ENCODE assay signal across 12 cellular contexts in the genomic region with DNA sequence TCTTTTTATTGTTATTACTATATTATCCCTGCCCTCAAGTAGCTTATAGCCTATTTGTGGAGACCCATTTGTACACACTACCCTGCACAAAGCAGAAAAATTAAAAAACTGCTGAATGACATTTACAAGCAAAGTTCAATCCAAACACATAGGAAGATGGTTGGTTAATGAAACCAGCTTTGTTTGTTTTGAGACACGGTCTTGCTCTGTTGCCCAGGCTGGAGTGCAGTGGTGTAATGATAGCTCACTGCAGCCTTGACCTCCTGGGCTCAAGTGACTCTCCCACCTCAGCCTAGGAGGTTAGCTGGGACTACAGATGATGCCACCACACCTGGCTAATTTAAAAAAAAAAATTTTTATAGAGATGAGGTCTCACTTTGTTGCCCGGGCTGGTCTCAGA. TPM values are rescaled to one million over a fixed set of nuclear protein-coding genes. Genes with fewer than 3 reads are reported as not detected.
A peak's percentile ranks its signal among the peaks of the same experiment; 100 is the strongest.
DNase-seq lines count a peak whose midpoint lies in the region; ATAC-seq and TF ChIP-seq lines count a peak whose summit lies in the region.
"Had no signal": no experiment of that assay in that cellular context is flagged by ENCODE, and none has a peak within 500 bp of the region (broad histone marks: within the 10 kb centered on the region; RNA-seq: fewer than 3 reads in every experiment).

No MANE protein-coding gene starts in this region.

- H3K27ac ChIP-seq in KMS-11: peak overlapping the region; percentile 64
- H3K27ac ChIP-seq: uterus had no signal

- DNase-seq in left kidney (ENCODE audit: low read depth, low spot score): peak; percentile 44
- no peak for DNase-seq in activated CD4-positive, alpha-beta T cell treated with anti-CD3 and anti-CD28 coated beads, Interleukin-2, amount 10 ng/mL, durations not matched to agents 7 days and 5 days
- no peak for DNase-seq in NCI-H2171 treated with DMSO at 0.1 percent for 48 hours (lab: John Stamatoyannopoulos, UW)
- DNase-seq in LoVo (ENCODE audit: low spot score): no peak
- no peak for DNase-seq in GM13976 (ENCODE audit: low spot score)
- DNase-seq: NCI-H2171, uterus had no signal

- peak overlapping the region; percentile 10; the same call in 1 of the 2 replicates for H2AFZ ChIP-seq in KMS-11 (ENCODE audit: low read depth)

- H3K4me1 Mint-ChIP-seq in activated CD4-positive, alpha-beta T cell treated with anti-CD3 and anti-CD28 coated beads, Interleukin-2, amount 10 ng/mL, durations not matched to agents 7 days and 5 days: peaks cover 9% of the 10 kb centered on the region

- no peaks in the 10 kb centered on the region for H3K36me3 Mint-ChIP-seq in activated CD4-positive, alpha-beta T cell treated with anti-CD3 and anti-CD28 coated beads, Interleukin-2, amount 10 ng/mL, durations not matched to agents 7 days and 5 days (ENCODE audit: low read depth)

- H3K79me2 ChIP-seq in KMS-11 (ENCODE audit: insufficient read depth, low read depth): no peaks in the 10 kb centered on the region

- peak overlapping the region; percentile 27; the same call in 1 of the 2 replicates for H3K9ac ChIP-seq in KMS-11

- no peak for TF ChIP-seq CTCF in KMS-11 (conservative IDR thresholded peaks at IDR 0.05; ENCODE audit: low read depth, low read length)
- TF ChIP-seq CTCF in GM13976 (IDR thresholded peaks at IDR 0.05; ENCODE audit: borderline replicate concordance, control extremely low read depth, extremely low read depth, insufficient read depth, missing control alignments): no peak

- peaks cover 77% of the 10 kb centered on the region for H3K4me1 ChIP-seq in KMS-11 (ENCODE audit: low read depth, poor library complexity, severe bottlenecking)

- peak overlapping the region; percentile 91 for H3K4me2 ChIP-seq in KMS-11

- ATAC-seq in GM18505 (IDR thresholded peaks at IDR 0.05; ENCODE audit: unreplicated experiment): peak; percentile 28
- ATAC-seq in GM21723 (IDR thresholded peaks at IDR 0.05; ENCODE audit: unreplicated experiment): peak; percentile 19

- no peak overlapping the region for H3K4me3 Mint-ChIP-seq in activated CD4-positive, alpha-beta T cell treated with anti-CD3 and anti-CD28 coated beads, Interleukin-2, amount 10 ng/mL, durations not matched to agents 7 days and 5 days
- H3K4me3 Mint-ChIP-seq: activated T-cell treated with anti-CD3 and anti-CD28 coated beads, Interleukin-2, amount 50 U/mL, for 4 hours; central memory CD8-positive, alpha-beta T cell had no signal

- TF ChIP-seq POLR2A in GM18505 (IDR thresholded peaks at IDR 0.05; ENCODE audit: borderline replicate concordance, extremely low read depth, insufficient read depth, insufficient read length): no peak

- H3K9me3 Mint-ChIP-seq in activated CD4-positive, alpha-beta T cell treated with anti-CD3 and anti-CD28 coated beads, Interleukin-2, amount 10 ng/mL, durations not matched to agents 7 days and 5 days: no peaks in the 10 kb centered on the region
- H3K9me3 Mint-ChIP-seq: activated T-cell treated with anti-CD3 and anti-CD28 coated beads, Interleukin-2, amount 50 U/mL, for 4 hours; central memory CD8-positive, alpha-beta T cell had no signal

- POLR2A ChIA-PET in activated CD4-positive, alpha-beta T cell treated with anti-CD3 and anti-CD28 coated beads, Interleukin-2, amount 10 ng/mL, durations not matched to agents 7 days and 5 days (lab: Charles Lee): no interaction called here

- CTCF ChIA-PET in activated CD4-positive, alpha-beta T cell treated with anti-CD3 and anti-CD28 coated beads, Interleukin-2, amount 10 ng/mL, durations not matched to agents 7 days and 5 days (lab: Charles Lee): interaction anchor here (1.4 kb wide), 1 partner anchor 12 kb away, joined by 5 read pairs; no protein-coding TSS in a partner anchor

- H3K36me3 ChIP-seq in KMS-11 (ENCODE audit: insufficient read depth): no peaks in the 10 kb centered on the region
- H3K36me3 ChIP-seq: uterus had no signal

- no peaks in the 10 kb centered on the region for H3K27me3 ChIP-seq in KMS-11 (ENCODE audit: insufficient read depth, low read depth)
- H3K27me3 ChIP-seq: uterus had no signal

- peak overlapping the region; percentile 71 for H3K4me3 ChIP-seq in KMS-11 (IDR thresholded peaks at IDR 0.05; ENCODE audit: insufficient read depth, low read depth, low read length)
- H3K4me3 ChIP-seq: uterus had no signal

- peaks cover 40% of the 10 kb centered on the region for H3K27me3 Mint-ChIP-seq in activated CD4-positive, alpha-beta T cell treated with anti-CD3 and anti-CD28 coated beads, Interleukin-2, amount 10 ng/mL, durations not matched to agents 7 days and 5 days

- in situ Hi-C loops in GM13976 (cut with MboI; ENCODE audit: low sequenced_read_pairs, unreplicated experiment): no loop called here

- H4K20me1 ChIP-seq in KMS-11 (ENCODE audit: insufficient read depth): no peaks in the 10 kb centered on the region

- no peak overlapping the region for H3K27ac Mint-ChIP-seq in activated CD4-positive, alpha-beta T cell treated with anti-CD3 and anti-CD28 coated beads, Interleukin-2, amount 10 ng/mL, durations not matched to agents 7 days and 5 days

RNA-seq across cellular contexts. Expression of a gene that starts 31.6 kb away (rescaled TPM):
- total RNA-seq in activated CD4-positive, alpha-beta T cell treated with anti-CD3 and anti-CD28 coated beads, Interleukin-2, amount 10 ng/mL, durations not matched to agents 7 days and 5 days: not detected
- total RNA-seq: activated T-cell treated with anti-CD3 and anti-CD28 coated beads, Interleukin-2, amount 50 U/mL, for 4 hours had no signal
